2 cellular contexts compared by ENCODE assay signal in the genomic region with DNA sequence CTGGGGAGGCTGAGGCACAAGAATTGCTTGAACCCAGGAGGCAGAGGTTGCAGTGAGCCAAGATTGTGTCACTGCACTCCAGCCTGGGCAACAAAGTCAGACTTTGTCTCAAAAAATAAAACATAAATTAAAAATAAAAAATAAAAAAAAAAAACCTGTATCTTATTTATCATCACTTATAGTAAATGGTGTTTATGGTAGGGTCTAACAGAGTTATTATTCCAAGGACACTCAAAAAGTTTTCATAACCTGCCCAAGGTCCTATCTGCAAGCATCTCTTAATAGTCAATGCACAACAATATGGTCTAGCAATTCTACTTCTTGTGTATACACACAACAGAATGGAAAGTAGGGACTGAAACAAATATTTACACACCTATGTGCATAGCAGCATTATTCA.
TF ChIP-seq lines count a peak whose summit lies in the region.

No MANE protein-coding gene starts in this region.

TF ChIP-seq in WTC11, 78 proteins besides CTCF, POLR2A, EP300 and RAD21 (continued from another document):
- TF ChIP-seq, protein P1, sequence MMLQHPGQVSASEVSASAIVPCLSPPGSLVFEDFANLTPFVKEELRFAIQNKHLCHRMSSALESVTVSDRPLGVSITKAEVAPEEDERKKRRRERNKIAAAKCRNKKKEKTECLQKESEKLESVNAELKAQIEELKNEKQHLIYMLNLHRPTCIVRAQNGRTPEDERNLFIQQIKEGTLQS (CRISPR knock-in tag; conservative IDR thresholded peaks at IDR 0.05), result no peak
- TF ChIP-seq FOXK1 (CRISPR knock-in tag; IDR thresholded peaks at IDR 0.05) (no peak), TEAD4 (CRISPR knock-in tag; IDR thresholded peaks at IDR 0.05) (no peak), GABPB1 (CRISPR knock-in tag; IDR thresholded peaks at IDR 0.05) (no peak), NR3C1 (CRISPR knock-in tag; conservative IDR thresholded peaks at IDR 0.05; ENCODE audit: low read depth) (no peak), ZNF416 (CRISPR knock-in tag; IDR thresholded peaks at IDR 0.05) (no peak), IRF2 (CRISPR knock-in tag; IDR thresholded peaks at IDR 0.05; ENCODE audit: borderline replicate concordance, low read depth) (no peak), GTF2I (CRISPR knock-in tag; conservative IDR thresholded peaks at IDR 0.05) (no peak), MYBL2 (CRISPR knock-in tag; IDR thresholded peaks at IDR 0.05) (no peak), SOX15 (CRISPR knock-in tag; IDR thresholded peaks at IDR 0.05) (no peak), CBFB (CRISPR knock-in tag; IDR thresholded peaks at IDR 0.05; ENCODE audit: low read depth) (no peak), TEAD1 (CRISPR knock-in tag; IDR thresholded peaks at IDR 0.05) (no peak), TCF7 (CRISPR knock-in tag; IDR thresholded peaks at IDR 0.05; ENCODE audit: low read depth) (no peak), SMAD3 (CRISPR knock-in tag; IDR thresholded peaks at IDR 0.05; ENCODE audit: borderline replicate concordance) (no peak)
- TF ChIP-seq, protein P2, sequence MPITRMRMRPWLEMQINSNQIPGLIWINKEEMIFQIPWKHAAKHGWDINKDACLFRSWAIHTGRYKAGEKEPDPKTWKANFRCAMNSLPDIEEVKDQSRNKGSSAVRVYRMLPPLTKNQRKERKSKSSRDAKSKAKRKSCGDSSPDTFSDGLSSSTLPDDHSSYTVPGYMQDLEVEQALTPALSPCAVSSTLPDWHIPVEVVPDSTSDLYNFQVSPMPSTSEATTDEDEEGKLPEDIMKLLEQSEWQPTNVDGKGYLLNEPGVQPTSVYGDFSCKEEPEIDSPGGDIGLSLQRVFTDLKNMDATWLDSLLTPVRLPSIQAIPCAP (CRISPR knock-in tag; IDR thresholded peaks at IDR 0.05), result no peak
- TF ChIP-seq, protein P3, sequence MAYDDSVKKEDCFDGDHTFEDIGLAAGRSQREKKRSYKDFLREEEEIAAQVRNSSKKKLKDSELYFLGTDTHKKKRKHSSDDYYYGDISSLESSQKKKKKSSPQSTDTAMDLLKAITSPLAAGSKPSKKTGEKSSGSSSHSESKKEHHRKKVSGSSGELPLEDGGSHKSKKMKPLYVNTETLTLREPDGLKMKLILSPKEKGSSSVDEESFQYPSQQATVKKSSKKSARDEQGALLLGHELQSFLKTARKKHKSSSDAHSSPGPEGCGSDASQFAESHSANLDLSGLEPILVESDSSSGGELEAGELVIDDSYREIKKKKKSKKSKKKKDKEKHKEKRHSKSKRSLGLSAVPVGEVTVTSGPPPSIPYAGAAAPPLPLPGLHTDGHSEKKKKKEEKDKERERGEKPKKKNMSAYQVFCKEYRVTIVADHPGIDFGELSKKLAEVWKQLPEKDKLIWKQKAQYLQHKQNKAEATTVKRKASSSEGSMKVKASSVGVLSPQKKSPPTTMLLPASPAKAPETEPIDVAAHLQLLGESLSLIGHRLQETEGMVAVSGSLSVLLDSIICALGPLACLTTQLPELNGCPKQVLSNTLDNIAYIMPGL (CRISPR knock-in tag; IDR thresholded peaks at IDR 0.05), result no peak
- TF ChIP-seq, protein P4, sequence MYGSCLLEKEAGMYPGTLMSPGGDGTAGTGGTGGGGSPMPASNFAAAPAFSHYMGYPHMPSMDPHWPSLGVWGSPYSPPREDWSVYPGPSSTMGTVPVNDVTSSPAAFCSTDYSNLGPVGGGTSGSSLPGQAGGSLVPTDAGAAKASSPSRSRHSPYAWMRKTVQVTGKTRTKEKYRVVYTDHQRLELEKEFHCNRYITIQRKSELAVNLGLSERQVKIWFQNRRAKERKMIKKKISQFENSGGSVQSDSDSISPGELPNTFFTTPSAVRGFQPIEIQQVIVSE (CRISPR knock-in tag; IDR thresholded peaks at IDR 0.05; ENCODE audit: borderline replicate concordance), result no peak
- TF ChIP-seq, protein P5, sequence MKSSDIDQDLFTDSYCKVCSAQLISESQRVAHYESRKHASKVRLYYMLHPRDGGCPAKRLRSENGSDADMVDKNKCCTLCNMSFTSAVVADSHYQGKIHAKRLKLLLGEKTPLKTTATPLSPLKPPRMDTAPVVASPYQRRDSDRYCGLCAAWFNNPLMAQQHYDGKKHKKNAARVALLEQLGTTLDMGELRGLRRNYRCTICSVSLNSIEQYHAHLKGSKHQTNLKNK (CRISPR knock-in tag; IDR thresholded peaks at IDR 0.05), result no peak

TF ChIP-seq in SK-N-SH, 30 proteins besides CTCF, POLR2A, EP300 and RAD21 (continued from another document):
- TF ChIP-seq, protein P6, sequence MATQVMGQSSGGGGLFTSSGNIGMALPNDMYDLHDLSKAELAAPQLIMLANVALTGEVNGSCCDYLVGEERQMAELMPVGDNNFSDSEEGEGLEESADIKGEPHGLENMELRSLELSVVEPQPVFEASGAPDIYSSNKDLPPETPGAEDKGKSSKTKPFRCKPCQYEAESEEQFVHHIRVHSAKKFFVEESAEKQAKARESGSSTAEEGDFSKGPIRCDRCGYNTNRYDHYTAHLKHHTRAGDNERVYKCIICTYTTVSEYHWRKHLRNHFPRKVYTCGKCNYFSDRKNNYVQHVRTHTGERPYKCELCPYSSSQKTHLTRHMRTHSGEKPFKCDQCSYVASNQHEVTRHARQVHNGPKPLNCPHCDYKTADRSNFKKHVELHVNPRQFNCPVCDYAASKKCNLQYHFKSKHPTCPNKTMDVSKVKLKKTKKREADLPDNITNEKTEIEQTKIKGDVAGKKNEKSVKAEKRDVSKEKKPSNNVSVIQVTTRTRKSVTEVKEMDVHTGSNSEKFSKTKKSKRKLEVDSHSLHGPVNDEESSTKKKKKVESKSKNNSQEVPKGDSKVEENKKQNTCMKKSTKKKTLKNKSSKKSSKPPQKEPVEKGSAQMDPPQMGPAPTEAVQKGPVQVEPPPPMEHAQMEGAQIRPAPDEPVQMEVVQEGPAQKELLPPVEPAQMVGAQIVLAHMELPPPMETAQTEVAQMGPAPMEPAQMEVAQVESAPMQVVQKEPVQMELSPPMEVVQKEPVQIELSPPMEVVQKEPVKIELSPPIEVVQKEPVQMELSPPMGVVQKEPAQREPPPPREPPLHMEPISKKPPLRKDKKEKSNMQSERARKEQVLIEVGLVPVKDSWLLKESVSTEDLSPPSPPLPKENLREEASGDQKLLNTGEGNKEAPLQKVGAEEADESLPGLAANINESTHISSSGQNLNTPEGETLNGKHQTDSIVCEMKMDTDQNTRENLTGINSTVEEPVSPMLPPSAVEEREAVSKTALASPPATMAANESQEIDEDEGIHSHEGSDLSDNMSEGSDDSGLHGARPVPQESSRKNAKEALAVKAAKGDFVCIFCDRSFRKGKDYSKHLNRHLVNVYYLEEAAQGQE (IDR thresholded peaks at IDR 0.05; ENCODE audit: low read depth, low read length), result no peak
- TF ChIP-seq TEAD4 (IDR thresholded peaks at IDR 0.05; ENCODE audit: borderline replicate concordance, insufficient read depth) (no peak), GABPA (IDR thresholded peaks at IDR 0.05; ENCODE audit: low read depth) (no peak), YY1 (IDR thresholded peaks at IDR 0.05; ENCODE audit: low read depth) (no peak), ELF1 (IDR thresholded peaks at IDR 0.05) (no peak), EZH2phosphoT487 (IDR thresholded peaks at IDR 0.05; ENCODE audit: borderline replicate concordance, low read depth) (no peak), TAF1 (IDR thresholded peaks at IDR 0.05; ENCODE audit: borderline replicate concordance, low read depth, low read length) (no peak), SIN3A (IDR thresholded peaks at IDR 0.05; ENCODE audit: borderline replicate concordance, low read depth, low read length) (no peak), NRF1 (IDR thresholded peaks at IDR 0.05; ENCODE audit: low read depth, low read length) (no peak)
- TF ChIP-seq, protein P7, sequence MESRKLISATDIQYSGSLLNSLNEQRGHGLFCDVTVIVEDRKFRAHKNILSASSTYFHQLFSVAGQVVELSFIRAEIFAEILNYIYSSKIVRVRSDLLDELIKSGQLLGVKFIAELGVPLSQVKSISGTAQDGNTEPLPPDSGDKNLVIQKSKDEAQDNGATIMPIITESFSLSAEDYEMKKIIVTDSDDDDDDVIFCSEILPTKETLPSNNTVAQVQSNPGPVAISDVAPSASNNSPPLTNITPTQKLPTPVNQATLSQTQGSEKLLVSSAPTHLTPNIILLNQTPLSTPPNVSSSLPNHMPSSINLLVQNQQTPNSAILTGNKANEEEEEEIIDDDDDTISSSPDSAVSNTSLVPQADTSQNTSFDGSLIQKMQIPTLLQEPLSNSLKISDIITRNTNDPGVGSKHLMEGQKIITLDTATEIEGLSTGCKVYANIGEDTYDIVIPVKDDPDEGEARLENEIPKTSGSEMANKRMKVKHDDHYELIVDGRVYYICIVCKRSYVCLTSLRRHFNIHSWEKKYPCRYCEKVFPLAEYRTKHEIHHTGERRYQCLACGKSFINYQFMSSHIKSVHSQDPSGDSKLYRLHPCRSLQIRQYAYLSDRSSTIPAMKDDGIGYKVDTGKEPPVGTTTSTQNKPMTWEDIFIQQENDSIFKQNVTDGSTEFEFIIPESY (IDR thresholded peaks at IDR 0.05; ENCODE audit: borderline replicate concordance, low read depth), result no peak
- TF ChIP-seq, protein P8, sequence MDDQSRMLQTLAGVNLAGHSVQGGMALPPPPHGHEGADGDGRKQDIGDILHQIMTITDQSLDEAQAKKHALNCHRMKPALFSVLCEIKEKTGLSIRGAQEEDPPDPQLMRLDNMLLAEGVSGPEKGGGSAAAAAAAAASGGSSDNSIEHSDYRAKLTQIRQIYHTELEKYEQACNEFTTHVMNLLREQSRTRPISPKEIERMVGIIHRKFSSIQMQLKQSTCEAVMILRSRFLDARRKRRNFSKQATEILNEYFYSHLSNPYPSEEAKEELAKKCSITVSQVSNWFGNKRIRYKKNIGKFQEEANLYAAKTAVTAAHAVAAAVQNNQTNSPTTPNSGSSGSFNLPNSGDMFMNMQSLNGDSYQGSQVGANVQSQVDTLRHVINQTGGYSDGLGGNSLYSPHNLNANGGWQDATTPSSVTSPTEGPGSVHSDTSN (IDR thresholded peaks at IDR 0.05), result no peak
